ENCODE assay signal across 9 cellular contexts in genomic region chr10:103839867-103840746, GRCh38. TPM values are rescaled to one million over a fixed set of nuclear protein-coding genes. Genes with fewer than 3 reads are reported as not detected.
DNase-seq lines count a peak whose midpoint lies in the region; ATAC-seq and TF ChIP-seq lines count a peak whose summit lies in the region.
"Had no signal": no experiment of that assay in that cellular context is flagged by ENCODE, and none has a peak within 500 bp of the region (broad histone marks: within the 10 kb centered on the region; RNA-seq: fewer than 3 reads in every experiment).

No MANE protein-coding gene starts in this region.

- DNase-seq in A673 (ENCODE audit: low spot score) (no peak), NCI-H1694 treated with DMSO at 0.1 percent for 48 hours (lab: John Stamatoyannopoulos, UW) (peak; percentile 87), Right ventricle myocardium inferior (ENCODE audit: missing footprints) (peak; percentile 85), ovary (no peak), kidney glomerular epithelial cell (lab: John Stamatoyannopoulos, UW) (no peak), activated gamma-delta T cell treated with Interleukin-2 at 50 U/mL for 16 hours (no peak)
- DNase-seq: activated naive CD4-positive, alpha-beta T cell treated with Interleukin-2 at 50 U/mL for 16 hours had no signal

- H3K27me3 ChIP-seq in A673 (replicated peaks; ENCODE audit: insufficient read depth, low read depth, low read length, poor library complexity) (no peaks in the 10 kb centered on the region), mucosa of rectum (ENCODE audit: control insufficient read depth in 2 of 2, insufficient read depth in 2 of 2, low read length in 2 of 2) (no peaks in the 10 kb centered on the region), ovary (no peaks in the 10 kb centered on the region)

- H3K4me1 ChIP-seq in A673 (ENCODE audit: insufficient read depth, low read length, poor library complexity, severe bottlenecking) (peaks cover 70% of the 10 kb centered on the region), mucosa of rectum (ENCODE audit: control insufficient read depth in 2 of 2, insufficient read depth in 2 of 2, low read length in 2 of 2) (peaks cover 56 to 88% of the 10 kb centered on the region in 2 donors), ovary (ENCODE audit: insufficient read depth) (peaks cover 15% of the 10 kb centered on the region)

- no peak for TF ChIP-seq EP300 in ovary (IDR thresholded peaks at IDR 0.05)

- POLR2A ChIA-PET in A673 (lab: Charles Lee; ENCODE audit: low non-redundant PET) = no interaction called here

- H3K9ac ChIP-seq in mucosa of rectum (ENCODE audit: low read depth in 1 of 2, low read length in 2 of 2) = peak overlapping the region in 1 of 2 donors; percentile 29

- CTCF ChIA-PET in A673 (lab: Charles Lee) = no interaction called here

- no TSS peak for BruUV-seq in A673 (replicated peaks; lab: Mats Ljungman, UMichigan)

- no peak for TF ChIP-seq POLR2A in ovary (IDR thresholded peaks at IDR 0.05)

- intact Hi-C loops in A673 (cut with micrococcal nuclease; ENCODE audit: unreplicated experiment) = no loop called here
- intact Hi-C loops in Right ventricle myocardium inferior (cut with DNase I) = loop anchor here (5.0 kb wide), 2 partner anchors 63 to 83 kb away; no protein-coding TSS in a partner anchor
- intact Hi-C loops in ovary (cut with DNase I) = no loop called here

- WGBS in ovary, 3 donors = 83 to 89% (median 85%) methylated on average over 16 to 18 of the region's 18 CpGs

- TF ChIP-seq CTCF in A673 (conservative IDR thresholded peaks at IDR 0.05; ENCODE audit: low read depth, low read length) (no peak), ovary (IDR thresholded peaks at IDR 0.05) (no peak)

- peak; percentile 62 for ATAC-seq in Right ventricle myocardium inferior
- no peak for ATAC-seq in HG03045 (IDR thresholded peaks at IDR 0.05; ENCODE audit: unreplicated experiment)

- no peak overlapping the region for H3K4me3 ChIP-seq in A673 (ENCODE audit: low read depth, low read length, poor library complexity, severe bottlenecking)
- H3K4me3 ChIP-seq in mucosa of rectum (ENCODE audit: low read length in 2 of 2) = no peak overlapping the region
- H3K4me3 ChIP-seq in ovary = no peak overlapping the region

- H3K36me3 ChIP-seq in A673 (ENCODE audit: insufficient read depth, low read length, poor library complexity, severe bottlenecking) (no peaks in the 10 kb centered on the region), mucosa of rectum (ENCODE audit: control insufficient read depth in 2 of 2, insufficient read depth in 2 of 2, low read length in 2 of 2) (no peaks in the 10 kb centered on the region), ovary (no peaks in the 10 kb centered on the region)

- H3K27ac ChIP-seq in A673 (ENCODE audit: low read depth, low read length, poor library complexity, severe bottlenecking) (peak overlapping the region; percentile 65), mucosa of rectum (ENCODE audit: low read depth in 2 of 2, low read length in 2 of 2) (peak overlapping the region; percentile 57 to 69), ovary (no peak overlapping the region)

- H3K9me3 ChIP-seq in A673 (ENCODE audit: low read depth, low read length, poor library complexity, severe bottlenecking) = no peaks in the 10 kb centered on the region
- no peaks in the 10 kb centered on the region for H3K9me3 ChIP-seq in mucosa of rectum (ENCODE audit: control insufficient read depth in 2 of 2, low read length in 2 of 2)
- H3K9me3 ChIP-seq in ovary = no peaks in the 10 kb centered on the region

RNA-seq across cellular contexts. Expression of gene SH3PXD2A, which starts 15.3 kb away (rescaled TPM):
- total RNA-seq in A673 (2021) (54.9 and 57.1 TPM in 2 replicates), Right ventricle myocardium inferior (28.7 TPM), ovary (10 to 100 TPM; 15.3 to 82.9 (median 58.8) TPM)
- 10 to 100 TPM; 29.3 to 37.4 TPM for polyA plus RNA-seq in ovary

Comparison
In these comparisons a context has a peak if more than half of its experiments do, and no peak if none do; other contexts are left out.
1. DNase-seq: peak in NCI-H1694 treated with DMSO at 0.1 percent for 48 hours (single experiment) and Right ventricle myocardium inferior (single experiment); none in A673 (single experiment), ovary (0 of 5), kidney glomerular epithelial cell (single experiment) and activated gamma-delta T cell treated with Interleukin-2 at 50 U/mL for 16 hours (single experiment).
2. H3K27ac ChIP-seq: peak in A673 (single experiment) and mucosa of rectum (2 of 2); none in ovary (0 of 2).